Comparison of ENCODE assay signal across 8 cellular contexts in genomic region chr5:55324815-55325418, GRCh38. TPM values are rescaled to one million over a fixed set of nuclear protein-coding genes. Genes with fewer than 3 reads are reported as not detected.
DNase-seq lines count a peak whose midpoint lies in the region; ATAC-seq and TF ChIP-seq lines count a peak whose summit lies in the region.

No MANE protein-coding gene starts in this region.

- peaks cover 23 to 25% of the 10 kb centered on the region in 2 experiments for H3K36me3 ChIP-seq in HEK293 (ENCODE audit: control insufficient read depth in 2 of 2, insufficient read depth in 1 of 2, low read length in 2 of 2)
- H3K36me3 ChIP-seq in PC-3 (ENCODE audit: low read depth, low read length), result peaks cover 7% of the 10 kb centered on the region; the same call in 1 of the 2 replicates

- ATAC-seq in PC-3, result no peak
- ATAC-seq in naive B cell (ENCODE audit: low read depth in 2 of 2), result peak; percentile 52 to 61
- no peak for ATAC-seq in GM21367 (IDR thresholded peaks at IDR 0.05; ENCODE audit: unreplicated experiment)

- H3K4me3 ChIP-seq in HEK293 (ENCODE audit: low read depth, low read length), result no peak overlapping the region
- no peak overlapping the region for H3K4me3 ChIP-seq in PC-3 (ENCODE audit: low read length)
- H3K4me3 ChIP-seq in dorsolateral prefrontal cortex, result no peak overlapping the region

- no peak overlapping the region for H3K4me3 Mint-ChIP-seq in naive B cell

- H3K9me2 ChIP-seq in PC-3 (replicated peaks; ENCODE audit: low read length), result no peaks in the 10 kb centered on the region

- H2AFZ ChIP-seq in PC-3 (ENCODE audit: low read length), result no peak overlapping the region

- no peaks in the 10 kb centered on the region for H3K27me3 ChIP-seq in PC-3 (ENCODE audit: low read length)
- H3K27me3 ChIP-seq in dorsolateral prefrontal cortex, result no peaks in the 10 kb centered on the region

- H3K27me3 Mint-ChIP-seq in naive B cell, result no peaks in the 10 kb centered on the region

- H3K9ac ChIP-seq in PC-3 (ENCODE audit: low read length), result no peak overlapping the region

- H3K4me2 ChIP-seq in PC-3 (ENCODE audit: low read length), result no peak overlapping the region

- CTCF ChIA-PET in HEK293 (lab: Yijun Ruan, JAX) (interaction anchor here (0.6 to 1.5 kb wide), 7 partner anchors 9 to 1597 kb away, joined by 3 to 7 read pairs (median 4); no protein-coding TSS in a partner anchor), PC-3 (lab: Charles Lee) (interaction anchor here (0.7 kb wide), 1 partner anchor 90 kb away, joined by 7 read pairs; no protein-coding TSS in a partner anchor)

- no peaks in the 10 kb centered on the region for H3F3A ChIP-seq in PC-3 (ENCODE audit: low read length, unreplicated experiment)

- H3K27ac Mint-ChIP-seq in naive B cell, result peak overlapping the region in 1 of 6 donors; percentile 30

- intact Hi-C loops in PC-3 (cut with micrococcal nuclease) (no loop called here), dorsolateral prefrontal cortex (cut with DNase I) (loop anchor here in 1 of 2 donors (5.0 to 10.0 kb wide), 3 partner anchors 277 to 600 kb away; no protein-coding TSS in a partner anchor)

- H3K4me1 Mint-ChIP-seq in naive B cell, result peaks cover 5 to 9% (median 7%) of the 10 kb centered on the region in 3 donors

- POLR2A ChIA-PET in HEK293 (lab: Yijun Ruan, JAX) (no interaction called here), PC-3 (lab: Charles Lee; ENCODE audit: unreplicated experiment) (no interaction called here)

- no TSS peak for BruUV-seq in PC-3 (replicated peaks; lab: Mats Ljungman, UMichigan)

- no peaks in the 10 kb centered on the region for H3K9me3 ChIP-seq in HEK293 (ENCODE audit: control insufficient read depth, insufficient read depth, low read depth, low read length)
- H3K9me3 ChIP-seq in PC-3 (ENCODE audit: low read length), result no peaks in the 10 kb centered on the region

- H3K4me1 ChIP-seq in HEK293 (ENCODE audit: control insufficient read depth, insufficient read depth, low read length) (no peaks in the 10 kb centered on the region), PC-3 (ENCODE audit: insufficient read depth, low read length) (no peaks in the 10 kb centered on the region; the same call in 1 of the 2 replicates)

- TF ChIP-seq CTCF in HEK293 (tag by site-specific recombination; IDR thresholded peaks at IDR 0.05) (no peak), PC-3 (conservative IDR thresholded peaks at IDR 0.05; ENCODE audit: low read depth, low read length) (peak; percentile 52), dorsolateral prefrontal cortex (IDR thresholded peaks at IDR 0.05 in 54 of 56, conservative IDR thresholded peaks at IDR 0.05 in 2 of 56; ENCODE audit: low read depth in 1 of 56, partially characterized antibody in 56 of 56) (peak; percentile 45 to 84 (median 72))

- H3K36me3 Mint-ChIP-seq in naive B cell, result peaks cover 0 to 10% of the 10 kb centered on the region in 2 donors

- H3K9me3 Mint-ChIP-seq in naive B cell, result no peaks in the 10 kb centered on the region

- no peaks in the 10 kb centered on the region for H4K20me1 ChIP-seq in PC-3 (ENCODE audit: low read length)

- DNase-seq in NCI-H82 (lab: John Stamatoyannopoulos, UW) (peak; percentile 22), NCI-H82 treated with DMSO at 0.1 percent for 48 hours (lab: John Stamatoyannopoulos, UW; ENCODE audit: unreplicated experiment) (no peak), PC-3 (peak; percentile 16), dorsolateral prefrontal cortex (no peak), naive B cell (no peak)
- no peak for DNase-seq in stimulated activated CD4-positive, alpha-beta T cell treated with anti-CD3 and anti-CD28 coated beads, Interleukin-2, amount 100 ng/mL, for 24 hours

- H3K79me2 ChIP-seq in PC-3 (ENCODE audit: low read length), result peaks cover 24% of the 10 kb centered on the region

- no peak overlapping the region for H3K27ac ChIP-seq in HEK293 (ENCODE audit: extremely low read depth, low read depth, low read length)
- no peak overlapping the region for H3K27ac ChIP-seq in PC-3 (ENCODE audit: low read length)
- H3K27ac ChIP-seq in dorsolateral prefrontal cortex, result peak overlapping the region in 1 of 59 donors; percentile 12

TF ChIP-seq in HEK293, 187 proteins besides CTCF, POLR2A, EP300 and RAD21:
- TF ChIP-seq HOXD13 (CRISPR knock-in tag; IDR thresholded peaks at IDR 0.05; ENCODE audit: borderline replicate concordance) (no peak), ZBTB26 (tag by site-specific recombination; optimal IDR thresholded peaks at IDR 0.05) (no peak), ZNF146 (tag by site-specific recombination; IDR thresholded peaks at IDR 0.05) (0 out of 2 replicates have a peak, but pooled peaks have one; percentile 54), ZNF654 (tag by site-specific recombination; IDR thresholded peaks at IDR 0.05; ENCODE audit: low read depth) (peak; percentile 79), ZFP69B (tag by site-specific recombination; IDR thresholded peaks at IDR 0.05) (no peak), ZNF362 (tag by site-specific recombination; IDR thresholded peaks at IDR 0.05) (peak; percentile 89)

RNA-seq across cellular contexts. Expression of gene MTREX, which starts 17.1 kb away (rescaled TPM):
- total RNA-seq in PC-3 (2014; rRNA removed), result 25.6 and 44.0 TPM in 2 replicates
- 10 to 100 TPM; 52.1 to 86.7 (median 69.4) TPM for total RNA-seq in dorsolateral prefrontal cortex
- polyA plus RNA-seq in naive B cell (ENCODE audit: low read depth in 6 of 6), result 10 to 100 TPM; 15.7 to 32.8 (median 25.5) TPM

RNA-seq across cellular contexts. Expression of gene DHX29, which starts 17.4 kb away (rescaled TPM):
- total RNA-seq in PC-3 (2014; rRNA removed), result 9.4 and 13.4 TPM in 2 replicates
- total RNA-seq in dorsolateral prefrontal cortex, result 10 to 100 TPM; 16.1 to 29.4 (median 22.6) TPM
- 10 to 100 TPM in 5 of 6 donors, 1 to 10 TPM in 1; 7.0 to 19.5 (median 15.3) TPM for polyA plus RNA-seq in naive B cell (ENCODE audit: low read depth in 6 of 6)

Comparison
In these comparisons a context has a peak if more than half of its experiments do, and no peak if none do; other contexts are left out.
1. DNase-seq: peak in NCI-H82 (single experiment) and PC-3 (single experiment); none in NCI-H82 treated with DMSO at 0.1 percent for 48 hours (single experiment), dorsolateral prefrontal cortex (0 of 10), naive B cell (single experiment) and stimulated activated CD4-positive, alpha-beta T cell treated with anti-CD3 and anti-CD28 coated beads, Interleukin-2, amount 100 ng/mL, for 24 hours (0 of 2).
2. ATAC-seq: peak in naive B cell (2 of 2); none in PC-3 (single experiment) and GM21367 (single experiment).